ENCODE assay signal across 8 cellular contexts in genomic region chr15:40695469-40695910, GRCh38. TPM values are rescaled to one million over a fixed set of nuclear protein-coding genes. Genes with fewer than 3 reads are reported as not detected.
DNase-seq lines count a peak whose midpoint lies in the region; ATAC-seq, FAIRE-seq and TF ChIP-seq lines count a peak whose summit lies in the region.

No MANE protein-coding gene starts in this region.

- H3K4me3 Mint-ChIP-seq in HFFc6 (peak overlapping the region; percentile 99), natural killer cell (peak overlapping the region; percentile 100)

- intact Hi-C loops in Panc1 (cut with micrococcal nuclease; ENCODE audit: unreplicated experiment): no loop called here
- intact Hi-C loops in natural killer cell (cut with micrococcal nuclease): loop anchor here (1.0 kb wide), 1 partner anchor 112 kb away; the partner anchor contains the start of genes DNAJC17 and ZFYVE19

- H3K4me3 ChIP-seq in Panc1 (ENCODE audit: low read depth in 2 of 2, low read length in 2 of 2): peak overlapping the region; percentile 80 to 97
- H3K4me3 ChIP-seq in epithelial cell of esophagus (ENCODE audit: low read length): peak overlapping the region; percentile 88

- peak; percentile 18 for DNase-seq in GM18507 (ENCODE audit: extremely low spot score, insufficient read length, low read depth)
- peak; percentile 8 for DNase-seq in HFFc6
- no peak for DNase-seq in Panc1 (ENCODE audit: low read depth, low spot score)
- DNase-seq in epithelial cell of esophagus (ENCODE audit: low read depth): peak; percentile 24
- no peak for DNase-seq in natural killer cell
- no peak for DNase-seq in mesenteric fat pad (ENCODE audit: low spot score)
- DNase-seq in amygdala (lab: John Stamatoyannopoulos, UW): no peak

- peaks cover 3% of the 10 kb centered on the region; the same call in 1 of the 2 replicates for H3K9me3 Mint-ChIP-seq in HFFc6
- no peaks in the 10 kb centered on the region for H3K9me3 Mint-ChIP-seq in natural killer cell

- H3K4me1 Mint-ChIP-seq in HFFc6 (ENCODE audit: low read depth) (peaks cover 17% of the 10 kb centered on the region), natural killer cell (peaks cover 20 to 22% of the 10 kb centered on the region in 2 donors)

- H3K36me3 Mint-ChIP-seq in HFFc6 (ENCODE audit: low read depth) (peaks cover 14% of the 10 kb centered on the region), natural killer cell (no peaks in the 10 kb centered on the region)

- H3K4me1 ChIP-seq in Panc1 (ENCODE audit: control insufficient read depth, insufficient read depth, low read length): no peaks in the 10 kb centered on the region; the same call in 1 of the 2 replicates

- H3K27me3 ChIP-seq in Panc1 (ENCODE audit: control insufficient read depth, insufficient read depth, low read length): no peaks in the 10 kb centered on the region

- H3K36me3 ChIP-seq in Panc1 (ENCODE audit: control insufficient read depth, insufficient read depth, low read length): no peaks in the 10 kb centered on the region

- no peaks in the 10 kb centered on the region for H3K9me3 ChIP-seq in Panc1 (ENCODE audit: control insufficient read depth, insufficient read depth, low read depth, low read length)

- CTCF ChIA-PET in Panc1 (lab: Charles Lee): interaction anchor here (0.7 to 1.5 kb wide), 2 partner anchors 40 to 106 kb away, joined by 3 to 8 read pairs; no protein-coding TSS in a partner anchor

- H3K27me3 Mint-ChIP-seq in HFFc6 (ENCODE audit: insufficient read depth) (no peaks in the 10 kb centered on the region; the same call in none of the 2 replicates), natural killer cell (ENCODE audit: low read depth in 2 of 2) (no peaks in the 10 kb centered on the region)

- POLR2A ChIA-PET in Panc1 (lab: Charles Lee): interaction anchor here (0.5 to 0.7 kb wide), 2 partner anchors 76 to 1012 kb away, joined by 4 to 5 read pairs; no protein-coding TSS in a partner anchor

- H3K27ac Mint-ChIP-seq in HFFc6 (peak overlapping the region; percentile 98), natural killer cell (peak overlapping the region; percentile 97 to 98)

- in situ Hi-C loops in Panc1 (cut with HindIII; ENCODE audit: low pct_unique_long_range_greater_than_20kb, low sequenced_read_pairs): no loop called here

- no peak for FAIRE-seq in GM18507 (lab: Jason Lieb, UNC)

- TF ChIP-seq CTCF in HFFc6 (IDR thresholded peaks at IDR 0.05) (no peak), Panc1 (IDR thresholded peaks at IDR 0.05) (no peak), epithelial cell of esophagus (IDR thresholded peaks at IDR 0.05; ENCODE audit: insufficient read depth, low read depth, low read length, missing control alignments) (no peak), natural killer cell (IDR thresholded peaks at IDR 0.05) (no peak)

- peak overlapping the region; percentile 86 for H3K27ac ChIP-seq in Panc1 (ENCODE audit: low read length)

- peak; percentile 10 for ATAC-seq in Panc1
- peak in 1 of 3 donors; percentile 11 for ATAC-seq in natural killer cell
- ATAC-seq in HG02623 (IDR thresholded peaks at IDR 0.05; ENCODE audit: unreplicated experiment): no peak

- no TSS peak for BruUV-seq in Panc1 (replicated peaks; lab: Mats Ljungman, UMichigan)

RNA-seq across cellular contexts. Expression of gene RAD51, which starts 0.5 kb away (rescaled TPM):
- total RNA-seq in HFFc6 (2021; fragmentation: NEBNext Ultra II Directional; extraction: Animal tissue kit (Norgen Biotek cat#: 25700)): 10 to 100 TPM in 5 of 6 experiments, 1 to 10 TPM in 1; 8.2 to 15.9 (median 12.1) TPM
- total RNA-seq in Panc1 (2021; ENCODE audit: unreplicated experiment) (30.3 TPM), natural killer cell (1 to 10 TPM; 1.2 to 5.0 (median 4.0) TPM), mesenteric fat pad (0.32 TPM)
- polyA plus RNA-seq in Panc1 (2012; ENCODE audit: insufficient read length): 18.6 TPM

RNA-seq across cellular contexts. Expression of gene RMDN3, which starts 59.6 kb away (rescaled TPM):
- total RNA-seq in HFFc6 (2021; fragmentation: NEBNext Ultra II Directional; extraction: Animal tissue kit (Norgen Biotek cat#: 25700)): 10 to 100 TPM; 32.6 to 43.2 (median 35.6) TPM
- total RNA-seq in Panc1 (2021; ENCODE audit: unreplicated experiment): 33.2 TPM
- 29.8 TPM for polyA plus RNA-seq in Panc1 (2012; ENCODE audit: insufficient read length)
- total RNA-seq in natural killer cell: 10 to 100 TPM; 52.8 to 82.3 (median 72.0) TPM
- 57.0 TPM for total RNA-seq in mesenteric fat pad

Comparison
In these comparisons a context has a peak if more than half of its experiments do, and no peak if none do; other contexts are left out.
1. DNase-seq: peak in GM18507 (single experiment), HFFc6 (single experiment) and epithelial cell of esophagus (single experiment); none in Panc1 (single experiment), natural killer cell (single experiment), mesenteric fat pad (single experiment) and amygdala (0 of 56).